Comparison of ENCODE assay signal across 10 cellular contexts in genomic region chr1:157136133-157136532, GRCh38. TPM values are rescaled to one million over a fixed set of nuclear protein-coding genes. Genes with fewer than 3 reads are reported as not detected.
A peak's percentile ranks its signal among the peaks of the same experiment; 100 is the strongest.
DNase-seq lines count a peak whose midpoint lies in the region; ATAC-seq, FAIRE-seq and TF ChIP-seq lines count a peak whose summit lies in the region.
"Had no signal": no experiment of that assay in that cellular context is flagged by ENCODE, and none has a peak within 500 bp of the region (broad histone marks: within the 10 kb centered on the region; RNA-seq: fewer than 3 reads in every experiment).

No MANE protein-coding gene starts in this region.

- ATAC-seq in activated CD8-positive, alpha-beta memory T cell treated with anti-CD3 and anti-CD28 coated beads, Interleukin-2, amount 10 ng/mL, durations not matched to agents 7 days and 5 days, result no peak
- no peak for ATAC-seq in stimulated activated naive CD8-positive, alpha-beta T cell treated with anti-CD3 and anti-CD28 coated beads, Interleukin-15, Interleukin-2, amounts not matched to agents 100 U/mL and 50 U/mL, for 24 hours

- CTCF ChIA-PET in activated CD8-positive, alpha-beta memory T cell treated with anti-CD3 and anti-CD28 coated beads, Interleukin-2, amount 10 ng/mL, durations not matched to agents 7 days and 5 days (lab: Charles Lee), result interaction anchor here (1.2 to 13.1 kb wide), 4 partner anchors 15 to 297 kb away, joined by 3 to 118 read pairs (median 42); no protein-coding TSS in a partner anchor

- peak overlapping the region; percentile 97 for H3K4me3 Mint-ChIP-seq in activated CD8-positive, alpha-beta memory T cell treated with anti-CD3 and anti-CD28 coated beads, Interleukin-2, amount 10 ng/mL, durations not matched to agents 7 days and 5 days
- peak overlapping the region; percentile 97 for H3K4me3 Mint-ChIP-seq in T-helper 2 cell treated with Interferon-gamma antibody and Interleukin-4, amounts not matched to agents 5 μg/mL and 100 μg/mL, for 36 hours

- peaks cover 79% of the 10 kb centered on the region for H3K4me1 Mint-ChIP-seq in activated CD8-positive, alpha-beta memory T cell treated with anti-CD3 and anti-CD28 coated beads, Interleukin-2, amount 10 ng/mL, durations not matched to agents 7 days and 5 days
- peaks cover 80% of the 10 kb centered on the region for H3K4me1 Mint-ChIP-seq in T-helper 2 cell treated with Interferon-gamma antibody and Interleukin-4, amounts not matched to agents 5 μg/mL and 100 μg/mL, for 36 hours (ENCODE audit: low read depth)

- H3K27me3 Mint-ChIP-seq in activated CD8-positive, alpha-beta memory T cell treated with anti-CD3 and anti-CD28 coated beads, Interleukin-2, amount 10 ng/mL, durations not matched to agents 7 days and 5 days, result no peaks in the 10 kb centered on the region
- no peaks in the 10 kb centered on the region for H3K27me3 Mint-ChIP-seq in T-helper 2 cell treated with Interferon-gamma antibody and Interleukin-4, amounts not matched to agents 5 μg/mL and 100 μg/mL, for 36 hours (ENCODE audit: low read depth)

- H3K4me3 ChIP-seq in foreskin fibroblast (ENCODE audit: low read depth in 1 of 2, low read length in 2 of 2), result peak overlapping the region; percentile 90 to 96

- no peak for DNase-seq in activated CD8-positive, alpha-beta memory T cell treated with anti-CD3 and anti-CD28 coated beads, Interleukin-2, amount 10 ng/mL, durations not matched to agents 7 days and 5 days
- DNase-seq in activated CD8-positive, alpha-beta memory T cell treated with anti-CD3 and anti-CD28 coated beads, Interleukin-2, amount 50 U/mL, for 48 hours, result no peak
- DNase-seq in T-helper 2 cell treated with Interferon-gamma antibody and Interleukin-4, amounts not matched to agents 5 μg/mL and 100 μg/mL, for 36 hours (ENCODE audit: low spot score), result no peak
- DNase-seq in foreskin fibroblast (no peak), HCEC 1CT (no peak), mucosa of gallbladder (ENCODE audit: low spot score) (no peak), frontal cortex (ENCODE audit: low spot score in 2 of 2) (no peak)
- DNase-seq in stimulated activated naive CD8-positive, alpha-beta T cell treated with anti-CD3 and anti-CD28 coated beads, Interleukin-15, Interleukin-2, amounts not matched to agents 100 U/mL and 50 U/mL, for 24 hours, result peak; percentile 14
- DNase-seq: NCI-H774 had no signal

- FAIRE-seq in frontal cortex (lab: Jason Lieb, UNC), result no peak
- FAIRE-seq: GM19239 had no signal

- H3K36me3 Mint-ChIP-seq in activated CD8-positive, alpha-beta memory T cell treated with anti-CD3 and anti-CD28 coated beads, Interleukin-2, amount 10 ng/mL, durations not matched to agents 7 days and 5 days, result peaks cover 57% of the 10 kb centered on the region
- peaks cover 58% of the 10 kb centered on the region for H3K36me3 Mint-ChIP-seq in T-helper 2 cell treated with Interferon-gamma antibody and Interleukin-4, amounts not matched to agents 5 μg/mL and 100 μg/mL, for 36 hours (ENCODE audit: low read depth)

- peak; percentile 11 for TF ChIP-seq CTCF in foreskin fibroblast (IDR thresholded peaks at IDR 0.05; ENCODE audit: low read depth, low read length)

- no peaks in the 10 kb centered on the region for H3K9me3 Mint-ChIP-seq in activated CD8-positive, alpha-beta memory T cell treated with anti-CD3 and anti-CD28 coated beads, Interleukin-2, amount 10 ng/mL, durations not matched to agents 7 days and 5 days (ENCODE audit: low read depth)
- H3K9me3 Mint-ChIP-seq in T-helper 2 cell treated with Interferon-gamma antibody and Interleukin-4, amounts not matched to agents 5 μg/mL and 100 μg/mL, for 36 hours, result no peaks in the 10 kb centered on the region

- peak overlapping the region; percentile 69 for H3K27ac Mint-ChIP-seq in activated CD8-positive, alpha-beta memory T cell treated with anti-CD3 and anti-CD28 coated beads, Interleukin-2, amount 10 ng/mL, durations not matched to agents 7 days and 5 days
- H3K27ac Mint-ChIP-seq in T-helper 2 cell treated with Interferon-gamma antibody and Interleukin-4, amounts not matched to agents 5 μg/mL and 100 μg/mL, for 36 hours, result peak overlapping the region; percentile 94

RNA-seq across cellular contexts. Expression of gene ETV3, which starts 2.1 kb away (rescaled TPM):
- 10 to 100 TPM; 27.8 to 32.8 TPM for total RNA-seq in activated CD8-positive, alpha-beta memory T cell treated with anti-CD3 and anti-CD28 coated beads, Interleukin-2, amount 10 ng/mL, durations not matched to agents 7 days and 5 days
- 27.0 TPM for total RNA-seq in mucosa of gallbladder
- 14.3 TPM for total RNA-seq in frontal cortex

RNA-seq across cellular contexts. Expression of gene ETV3L, which starts 36.5 kb away (rescaled TPM):
- total RNA-seq in activated CD8-positive, alpha-beta memory T cell treated with anti-CD3 and anti-CD28 coated beads, Interleukin-2, amount 10 ng/mL, durations not matched to agents 7 days and 5 days, result not detected
- total RNA-seq in mucosa of gallbladder, result not detected
- total RNA-seq in frontal cortex, result under 0.01 TPM
